ENCODE assay signal across 24 cellular contexts in the genomic region with DNA sequence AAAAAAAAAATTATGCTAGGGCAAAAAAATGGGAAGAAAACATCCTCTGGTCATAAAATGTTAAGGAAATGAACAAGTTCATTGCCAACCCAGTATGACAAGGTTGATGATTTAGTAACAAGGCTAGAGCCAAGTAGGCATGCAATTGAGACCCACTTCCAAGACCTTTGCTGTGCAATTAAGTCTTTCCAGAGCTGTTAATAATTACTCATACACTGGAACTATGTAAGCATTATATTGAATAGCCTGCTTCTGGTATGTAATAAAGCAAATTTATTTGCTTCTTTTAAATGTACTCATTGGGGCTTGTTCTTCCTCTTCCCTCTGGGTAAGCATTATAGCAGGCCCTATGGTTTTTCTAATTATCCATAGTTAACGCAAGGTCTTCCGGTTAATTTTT.
"Had no signal": no experiment of that assay in that cellular context is flagged by ENCODE, and none has a peak within 500 bp of the region (broad histone marks: within the 10 kb centered on the region; RNA-seq: fewer than 3 reads in every experiment).

No MANE protein-coding gene starts in this region.

- DNase-seq: activated CD4-positive, alpha-beta T cell treated with anti-CD3 and anti-CD28 coated beads for 36 hours; activated CD4-positive, CD25-positive, alpha-beta regulatory T cell; activated CD8-positive, alpha-beta memory T cell treated with anti-CD3 and anti-CD28 coated beads, Interleukin-2, amount 10 ng/mL, durations not matched to agents 7 days and 5 days; activated CD8-positive, alpha-beta T cell treated with anti-CD3 and anti-CD28 coated beads, Interleukin-2, amount 10 ng/mL, durations not matched to agents 7 days and 5 days; activated effector memory CD4-positive, alpha-beta T cell treated with Interleukin-2 at 50 U/mL for 16 hours; activated naive CD4-positive, alpha-beta T cell treated with Interleukin-2 at 50 U/mL for 16 hours; anterior cingulate cortex; endodermal cell; foreskin fibroblast; head of caudate nucleus; hypothalamus; immature natural killer cell; kidney; left ventricle myocardium inferior; naive B cell; nephron progenitor cell; retina; sigmoid colon; stimulated activated CD4-positive, alpha-beta T cell treated with anti-CD3 and anti-CD28 coated beads, Interleukin-1b, Interleukin-23, amount 100 ng/mL, for 48 hours; stimulated activated naive B cell treated with anti-CD40 and anti-IgM and Interleukin-4, amounts not matched to agents 10 μg/mL and 1 μg/mL and 100 μg/mL, for 72 hours; stomach; T-helper 2 cell; thyroid gland had no signal

- ATAC-seq: activated CD4-positive, alpha-beta T cell treated with anti-CD3 and anti-CD28 coated beads for 36 hours; activated CD8-positive, alpha-beta memory T cell treated with anti-CD3 and anti-CD28 coated beads, Interleukin-2, amount 10 ng/mL, durations not matched to agents 7 days and 5 days; activated CD8-positive, alpha-beta T cell treated with anti-CD3 and anti-CD28 coated beads, Interleukin-2, amount 10 ng/mL, durations not matched to agents 7 days and 5 days; esophagus mucosa; stimulated activated naive B cell treated with anti-CD40 and anti-IgM and Interleukin-4, amounts not matched to agents 10 μg/mL and 1 μg/mL and 100 μg/mL, for 72 hours had no signal
